In genomic region chr14:64117671-64118402, GRCh38 we compare ENCODE assay signal across 10 cellular contexts.
DNase-seq lines count a peak whose midpoint lies in the region; FAIRE-seq and TF ChIP-seq lines count a peak whose summit lies in the region.
"Had no signal": no experiment of that assay in that cellular context is flagged by ENCODE, and none has a peak within 500 bp of the region (broad histone marks: within the 10 kb centered on the region; RNA-seq: fewer than 3 reads in every experiment).

No MANE protein-coding gene starts in this region.

- H2AFZ ChIP-seq in mammary epithelial cell (ENCODE audit: low read depth, low read length) (peak overlapping the region; percentile 43), keratinocyte (ENCODE audit: control insufficient read depth, low read length) (peak overlapping the region; percentile 74)

- H3K27me3 ChIP-seq in mammary epithelial cell (ENCODE audit: insufficient read depth, low read length): no peaks in the 10 kb centered on the region
- no peaks in the 10 kb centered on the region for H3K27me3 ChIP-seq in keratinocyte (ENCODE audit: control insufficient read depth, extremely low read depth, insufficient read depth, low read length)
- H3K27me3 ChIP-seq in stomach: no peaks in the 10 kb centered on the region
- no peaks in the 10 kb centered on the region for H3K27me3 ChIP-seq in SJCRH30

- CTCF ChIA-PET in mammary epithelial cell (lab: Charles Lee; ENCODE audit: low non-redundant PET): interaction anchor here (0.6 to 1.1 kb wide), 3 partner anchors 17 to 186 kb away, joined by 3 to 8 read pairs (median 5); no protein-coding TSS in a partner anchor

- peak; percentile 72 for DNase-seq in HS-5 (ENCODE audit: low read depth)
- peak; percentile 92 for DNase-seq in mammary epithelial cell
- peak; percentile 81 for DNase-seq in keratinocyte (ENCODE audit: low read depth, low spot score)
- DNase-seq in stomach: peak; percentile 42
- no peak for DNase-seq in SJCRH30
- DNase-seq in NK-92 (lab: John Stamatoyannopoulos, UW; ENCODE audit: unreplicated experiment): no peak
- DNase-seq in NCI-H1694 treated with DMSO at 0.1 percent for 48 hours (lab: John Stamatoyannopoulos, UW): no peak
- no peak for DNase-seq in stimulated activated CD4-positive, alpha-beta T cell treated with anti-CD3 and anti-CD28 coated beads, Interleukin-12 subunit alpha, Interleukin-12 subunit beta, amount 100 ng/mL, for 4 hours
- DNase-seq: activated CD4-positive, alpha-beta T cell treated with anti-CD3 and anti-CD28 coated beads for 4 hours; DMS79 had no signal

- H4K20me1 ChIP-seq in mammary epithelial cell (ENCODE audit: insufficient read depth, low read length) (no peaks in the 10 kb centered on the region), keratinocyte (ENCODE audit: control insufficient read depth, extremely low read depth, insufficient read depth, low read length) (no peaks in the 10 kb centered on the region)

- H3K9ac ChIP-seq in mammary epithelial cell (ENCODE audit: insufficient read depth, low read length): peak overlapping the region; percentile 87
- H3K9ac ChIP-seq in keratinocyte (ENCODE audit: control insufficient read depth, extremely low read depth, insufficient read depth, low read length): peak overlapping the region; percentile 74

- peaks cover 25% of the 10 kb centered on the region for H3K4me1 ChIP-seq in mammary epithelial cell (ENCODE audit: insufficient read depth, low read length)
- H3K4me1 ChIP-seq in keratinocyte (ENCODE audit: control insufficient read depth, extremely low read depth, insufficient read depth, low read length): peaks cover 32% of the 10 kb centered on the region
- H3K4me1 ChIP-seq in stomach: peaks cover 0 to 31% (median 5%) of the 10 kb centered on the region in 4 donors
- H3K4me1 ChIP-seq in SJCRH30: no peaks in the 10 kb centered on the region

- no peaks in the 10 kb centered on the region for H3K9me1 ChIP-seq in keratinocyte (ENCODE audit: control insufficient read depth, extremely low read depth, insufficient read depth, low read length)

- WGBS in mammary epithelial cell (ENCODE audit: low coverage, missing lambda C conversion rate): 1% methylated on average over 11 of the region's 11 CpGs
- WGBS in stomach, 5 donors: 68 to 78% (median 71%) methylated on average over 11 of the region's 11 CpGs

- intact Hi-C loops in mammary epithelial cell (cut with micrococcal nuclease) (loop anchor here (1.0 to 2.0 kb wide), 4 partner anchors 58 to 185 kb away; partner anchors contain the start of gene ESR2), stomach (cut with DNase I; ENCODE audit: low total_unique reads) (no loop called here)

- H3K27ac ChIP-seq in mammary epithelial cell (ENCODE audit: insufficient read depth, low read depth, low read length) (peak overlapping the region; percentile 98), keratinocyte (ENCODE audit: control insufficient read depth, insufficient read depth, low read length) (peak overlapping the region; percentile 98), stomach (peak overlapping the region in 2 of 5 donors; percentile 15 to 62), SJCRH30 (no peak overlapping the region)

- FAIRE-seq in keratinocyte (lab: Jason Lieb, UNC): peak; percentile 93

- H3K36me3 ChIP-seq in mammary epithelial cell (ENCODE audit: insufficient read depth, low read length) (peaks cover 3% of the 10 kb centered on the region), keratinocyte (ENCODE audit: control insufficient read depth in 2 of 2, extremely low read depth in 1 of 2, insufficient read depth in 2 of 2, low read length in 2 of 2) (peaks cover 6% of the 10 kb centered on the region in 2 experiments), stomach (peaks cover 3 to 72% (median 62%) of the 10 kb centered on the region in 4 donors), SJCRH30 (peaks cover 8% of the 10 kb centered on the region)

- in situ Hi-C loops in mammary epithelial cell (cut with MboI; ENCODE audit: low sequenced_read_pairs in 2 of 2): loop anchor here in 1 of 2 donors (5.0 kb wide), 1 partner anchor 41 kb away; no protein-coding TSS in a partner anchor

- BruUV-seq in mammary epithelial cell (replicated peaks; lab: Mats Ljungman, UMichigan): no TSS peak

- TF ChIP-seq POLR2A in stomach (IDR thresholded peaks at IDR 0.05): no peak

- H3K4me3 ChIP-seq in mammary epithelial cell (replicated peaks in 1 of 3; ENCODE audit: insufficient read depth in 1 of 3, low read depth in 2 of 3, low read length in 3 of 3) (peak overlapping the region in 2 of 3 experiments; percentile 25 to 36), keratinocyte (ENCODE audit: control insufficient read depth in 2 of 3, extremely low read depth in 1 of 3, insufficient read depth in 2 of 3, low read depth in 1 of 3, low read length in 3 of 3) (peak overlapping the region in 2 of 3 experiments; percentile 42 to 60), stomach (no peak overlapping the region), SJCRH30 (no peak overlapping the region)

- no peaks in the 10 kb centered on the region for H3K9me3 ChIP-seq in mammary epithelial cell (replicated peaks; ENCODE audit: insufficient read depth, low read length)
- H3K9me3 ChIP-seq in keratinocyte (ENCODE audit: control insufficient read depth, low read depth, low read length): no peaks in the 10 kb centered on the region
- H3K9me3 ChIP-seq in stomach: no peaks in the 10 kb centered on the region
- H3K9me3 ChIP-seq in SJCRH30 (replicated peaks): no peaks in the 10 kb centered on the region

- H3K4me2 ChIP-seq in mammary epithelial cell (ENCODE audit: insufficient read depth, low read depth, low read length): peak overlapping the region; percentile 70
- H3K4me2 ChIP-seq in keratinocyte (ENCODE audit: control insufficient read depth, extremely low read depth, insufficient read depth, low read depth, low read length): peak overlapping the region; percentile 89

- H3K79me2 ChIP-seq in mammary epithelial cell (ENCODE audit: insufficient read depth, low read length) (no peaks in the 10 kb centered on the region), keratinocyte (ENCODE audit: control insufficient read depth, insufficient read depth, low read length) (no peaks in the 10 kb centered on the region)

- dilution Hi-C loops in mammary epithelial cell (cut with HindIII; ENCODE audit: low sequenced_read_pairs): no loop called here
- dilution Hi-C loops in keratinocyte (cut with MboI; ENCODE audit: extremely low pct_ligation_motif_present, low sequenced_read_pairs): no loop called here

- TF ChIP-seq CTCF in mammary epithelial cell (conservative IDR thresholded peaks at IDR 0.05 in 1 of 2, IDR thresholded peaks at IDR 0.05 in 1 of 2; ENCODE audit: extremely low read depth in 1 of 2, insufficient read depth in 1 of 2, low read depth in 1 of 2, low read length in 2 of 2): peak; percentile 10 to 38
- TF ChIP-seq CTCF in keratinocyte (optimal IDR thresholded peaks at IDR 0.05 in 1 of 3, IDR thresholded peaks at IDR 0.05 in 1 of 3, conservative IDR thresholded peaks at IDR 0.05 in 1 of 3; ENCODE audit: extremely low read depth in 1 of 3, insufficient read depth in 2 of 3, low read length in 3 of 3): peak in 2 of 3 experiments; percentile 40 to 62
- TF ChIP-seq CTCF in stomach (IDR thresholded peaks at IDR 0.05): no peak

- TF ChIP-seq EP300 in stomach (IDR thresholded peaks at IDR 0.05): no peak

Comparison
In these comparisons a context has a peak if more than half of its experiments do, and no peak if none do; other contexts are left out.
1. DNase-seq: peak in HS-5 (single experiment), mammary epithelial cell (single experiment), keratinocyte (single experiment) and stomach (single experiment); none in SJCRH30 (0 of 2), NK-92 (single experiment), NCI-H1694 treated with DMSO at 0.1 percent for 48 hours (single experiment) and stimulated activated CD4-positive, alpha-beta T cell treated with anti-CD3 and anti-CD28 coated beads, Interleukin-12 subunit alpha, Interleukin-12 subunit beta, amount 100 ng/mL, for 4 hours (single experiment).
2. H3K4me3 ChIP-seq: peak in mammary epithelial cell (2 of 3) and keratinocyte (2 of 3); none in stomach (0 of 4) and SJCRH30 (single experiment).
3. CTCF ChIP-seq: peak in mammary epithelial cell (2 of 2) and keratinocyte (2 of 3); none in stomach (0 of 7).